In genomic region chr6:31795616-31796298, GRCh38 we compare ENCODE assay signal across 8 cellular contexts. TPM values are rescaled to one million over a fixed set of nuclear protein-coding genes. Genes with fewer than 3 reads are reported as not detected.
DNase-seq lines count a peak whose midpoint lies in the region; ATAC-seq, FAIRE-seq and TF ChIP-seq lines count a peak whose summit lies in the region.

VARS1 (minus strand) TSS chr6:31795752; CDS start chr6:31795217, 535 bp downstream.

- DNase-seq in GM12891 (ENCODE audit: insufficient read length, low spot score) (peak; percentile 93), NCI-H2029 (lab: John Stamatoyannopoulos, UW) (peak; percentile 89), T-helper 9 cell (peak; percentile 74), astrocyte of the cerebellum (ENCODE audit: low read depth) (peak; percentile 65), hippocampal formation (lab: John Stamatoyannopoulos, UW) (peak; percentile 86 to 87), sciatic nerve (ENCODE audit: low spot score) (peak; percentile 94)

- TF ChIP-seq CTCF in astrocyte of the cerebellum (IDR thresholded peaks at IDR 0.05; ENCODE audit: low read depth, low read length, missing control alignments): peak; percentile 77

- in situ Hi-C loops in astrocyte of the cerebellum (cut with HindIII; ENCODE audit: low sequenced_read_pairs): no loop called here

- peak; percentile 87 for FAIRE-seq in GM12891 (lab: Jason Lieb, UNC)

- intact Hi-C loops in sciatic nerve (cut with DNase I): no loop called here

- H3K4me3 ChIP-seq in astrocyte of the cerebellum (ENCODE audit: low read depth, low read length): peak within 1 kb of the TSS; percentile 91

- ATAC-seq in HG02885 (IDR thresholded peaks at IDR 0.05; ENCODE audit: poor library complexity, unreplicated experiment) (peak; percentile 78), sciatic nerve (peak; percentile 93), GM18517 (IDR thresholded peaks at IDR 0.05; ENCODE audit: unreplicated experiment) (no peak)

- TF ChIP-seq POLR2A in GM12891 (IDR thresholded peaks at IDR 0.05; ENCODE audit: low read depth, low read length): no peak

TF ChIP-seq in GM12891, 5 proteins besides CTCF, POLR2A, EP300 and RAD21:
- peak; percentile 29; the same call in 1 of the 2 replicates for TF ChIP-seq SPI1 (IDR thresholded peaks at IDR 0.05; ENCODE audit: low read depth, low read length)
- TF ChIP-seq PAX5 (IDR thresholded peaks at IDR 0.05; ENCODE audit: insufficient read depth, low read length, severe bottlenecking): no peak
- TF ChIP-seq POLR2AphosphoS5 (IDR thresholded peaks at IDR 0.05; ENCODE audit: low read depth, low read length): no peak
- TF ChIP-seq TAF1 (IDR thresholded peaks at IDR 0.05; ENCODE audit: low read depth, low read length): peak; percentile 67
- TF ChIP-seq POU2F2 (IDR thresholded peaks at IDR 0.05; ENCODE audit: low read depth, low read length): no peak

RNA-seq across cellular contexts. Expression of gene VARS1, which starts in this region (rescaled TPM):
- 50.1 TPM for polyA plus RNA-seq in GM12891 (2012; ENCODE audit: low read depth, missing spikeins)
- total RNA-seq in sciatic nerve: 42.3 TPM
